In the genomic region with DNA sequence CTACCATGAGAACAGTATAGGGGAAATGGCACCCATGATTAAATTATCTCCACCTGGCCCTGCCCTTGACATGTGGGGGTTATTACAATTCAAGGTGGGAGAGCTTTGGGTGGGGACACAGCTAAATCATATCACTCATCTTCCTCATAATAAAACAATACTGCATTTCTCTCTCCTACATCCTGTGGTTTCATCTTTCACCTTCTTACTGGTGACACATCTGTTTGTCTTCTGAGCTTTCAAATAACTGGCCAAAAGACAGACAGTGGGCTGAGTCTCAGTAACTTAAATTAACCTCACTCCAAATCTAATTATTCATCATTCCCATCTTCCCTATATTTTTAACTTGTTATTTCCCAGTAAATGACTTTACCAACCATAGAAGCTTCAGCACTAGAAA, we compare ENCODE assay signal across 20 cellular contexts.
A peak's percentile ranks its signal among the peaks of the same experiment; 100 is the strongest.
DNase-seq lines count a peak whose midpoint lies in the region; ATAC-seq and TF ChIP-seq lines count a peak whose summit lies in the region.
"Had no signal": no experiment of that assay in that cellular context is flagged by ENCODE, and none has a peak within 500 bp of the region (broad histone marks: within the 10 kb centered on the region; RNA-seq: fewer than 3 reads in every experiment).

No MANE protein-coding gene starts in this region.

- H3K9me3 ChIP-seq in RWPE2 (ENCODE audit: severe bottlenecking): no peaks in the 10 kb centered on the region
- H3K9me3 ChIP-seq: BE2C, HAP-1 had no signal

- no peak for TF ChIP-seq CTCF in RWPE2 (IDR thresholded peaks at IDR 0.05; ENCODE audit: poor library complexity, severe bottlenecking)
- no peak for TF ChIP-seq CTCF in epithelial cell of esophagus (IDR thresholded peaks at IDR 0.05; ENCODE audit: insufficient read depth, low read depth, low read length, missing control alignments)

- H3K27me3 ChIP-seq in RWPE2 (ENCODE audit: insufficient read depth, poor library complexity, severe bottlenecking): no peaks in the 10 kb centered on the region
- H3K27me3 ChIP-seq: BE2C had no signal

- ATAC-seq in RWPE2 (ENCODE audit: low read depth) (peak; percentile 52; the same call in 1 of the 3 replicates), GM21619 (IDR thresholded peaks at IDR 0.05; ENCODE audit: unreplicated experiment) (no peak)
- ATAC-seq: GM12878, HepG2 had no signal

- H3K36me3 ChIP-seq in RWPE2 (ENCODE audit: low read depth): no peaks in the 10 kb centered on the region
- H3K36me3 ChIP-seq: BE2C, HAP-1 had no signal

- peak; percentile 79 for DNase-seq in HT1080 (ENCODE audit: low read depth)
- no peak for DNase-seq in RWPE2 (ENCODE audit: low spot score)
- DNase-seq in epithelial cell of esophagus (ENCODE audit: low read depth): peak; percentile 45
- DNase-seq in NCI-H510A treated with DMSO at 0.1 percent for 48 hours (lab: John Stamatoyannopoulos, UW): no peak
- no peak for DNase-seq in HCEC 1CT
- DNase-seq: ACHN; BE2C; C1 segment of cervical spinal cord; CD4-positive, CD25-positive, alpha-beta regulatory T cell; CD8-positive, alpha-beta memory T cell; COR-L47; DMS 273 treated with DMSO at 0.1 percent for 48 hours; DMS53; DND-41; EL; GM23248 had no signal

- no peak overlapping the region for H3K27ac ChIP-seq in RWPE2 (ENCODE audit: poor library complexity, severe bottlenecking)
- H3K27ac ChIP-seq: GM23248 had no signal

- H3K4me3 ChIP-seq in RWPE2 (ENCODE audit: severe bottlenecking) (no peak overlapping the region), epithelial cell of esophagus (ENCODE audit: low read length) (no peak overlapping the region)
- H3K4me3 ChIP-seq: GM12878, GM23248, HAP-1 had no signal

- no peaks in the 10 kb centered on the region for H3K4me1 ChIP-seq in RWPE2 (ENCODE audit: insufficient read depth, poor library complexity, severe bottlenecking)
- H3K4me1 ChIP-seq: BE2C, HAP-1 had no signal

Comparison
In these comparisons a context has a peak if more than half of its experiments do, and no peak if none do; other contexts are left out.
1. DNase-seq: peak in HT1080 (single experiment) and epithelial cell of esophagus (single experiment); none in RWPE2 (single experiment), NCI-H510A treated with DMSO at 0.1 percent for 48 hours (single experiment) and HCEC 1CT (single experiment).